In genomic region chr2:69973335-69973735, GRCh38 we compare ENCODE assay signal across 17 cellular contexts. TPM values are rescaled to one million over a fixed set of nuclear protein-coding genes. Genes with fewer than 3 reads are reported as not detected.
A peak's percentile ranks its signal among the peaks of the same experiment; 100 is the strongest.
DNase-seq lines count a peak whose midpoint lies in the region; ATAC-seq and TF ChIP-seq lines count a peak whose summit lies in the region.
"Had no signal": no experiment of that assay in that cellular context is flagged by ENCODE, and none has a peak within 500 bp of the region (broad histone marks: within the 10 kb centered on the region; RNA-seq: fewer than 3 reads in every experiment).

No MANE protein-coding gene starts in this region.

- H3K27me3 ChIP-seq in lower lobe of right lung (ENCODE audit: low read depth) (no peaks in the 10 kb centered on the region), PC-9 (ENCODE audit: insufficient read depth, low read depth) (no peaks in the 10 kb centered on the region)
- no peaks in the 10 kb centered on the region for H3K27me3 ChIP-seq in CD8-positive, alpha-beta T cell (ENCODE audit: insufficient read depth, low read length)
- H3K27me3 ChIP-seq: SJCRH30, upper lobe of left lung had no signal

- no peak overlapping the region for H2AFZ ChIP-seq in PC-9

- no peaks in the 10 kb centered on the region for H3F3A ChIP-seq in PC-9 (ENCODE audit: insufficient read depth, low read depth)

- H3K27me3 Mint-ChIP-seq in CD8-positive, alpha-beta T cell (ENCODE audit: low read depth): no peaks in the 10 kb centered on the region

- no peak for TF ChIP-seq CTCF in AG09309 (IDR thresholded peaks at IDR 0.05; ENCODE audit: control insufficient read depth, insufficient read depth, low read depth, low read length, missing control alignments)
- TF ChIP-seq CTCF in lower lobe of right lung (IDR thresholded peaks at IDR 0.05): no peak
- TF ChIP-seq CTCF in CD8-positive, alpha-beta T cell (IDR thresholded peaks at IDR 0.05): no peak
- TF ChIP-seq CTCF in PC-9 (conservative IDR thresholded peaks at IDR 0.05): no peak

- H3K79me2 ChIP-seq in PC-9 (ENCODE audit: low read depth): no peaks in the 10 kb centered on the region

- no peak overlapping the region for H3K4me2 ChIP-seq in PC-9

- H3K9me2 ChIP-seq in PC-9 (ENCODE audit: insufficient read depth): no peaks in the 10 kb centered on the region

- H3K9me3 Mint-ChIP-seq in CD8-positive, alpha-beta T cell: no peaks in the 10 kb centered on the region

- peaks cover 16% of the 10 kb centered on the region for H3K4me1 Mint-ChIP-seq in CD8-positive, alpha-beta T cell (ENCODE audit: low read depth)

- H3K9me3 ChIP-seq in lower lobe of right lung (no peaks in the 10 kb centered on the region), PC-9 (ENCODE audit: insufficient read depth, low read depth) (no peaks in the 10 kb centered on the region)
- H3K9me3 ChIP-seq in CD8-positive, alpha-beta T cell (ENCODE audit: low read length): no peaks in the 10 kb centered on the region
- H3K9me3 ChIP-seq: SJCRH30, upper lobe of left lung had no signal

- no peaks in the 10 kb centered on the region for H3K4me1 ChIP-seq in lower lobe of right lung
- H3K4me1 ChIP-seq in CD8-positive, alpha-beta T cell (ENCODE audit: insufficient read depth, low read length): no peaks in the 10 kb centered on the region
- H3K4me1 ChIP-seq in PC-9 (replicated peaks; ENCODE audit: insufficient read depth): no peaks in the 10 kb centered on the region
- H3K4me1 ChIP-seq: SJCRH30 had no signal

- CTCF ChIA-PET in CD8-positive, alpha-beta T cell (lab: Charles Lee): no interaction called here
- CTCF ChIA-PET in PC-9 (lab: Charles Lee): interaction anchor here (0.6 kb wide), 1 partner anchor 284 kb away, joined by 7 read pairs; the partner anchor contains the start of gene PCYOX1

- ATAC-seq in lower lobe of right lung: peak in 1 of 2 donors; percentile 45
- ATAC-seq in CD8-positive, alpha-beta T cell: no peak

- no TSS peak for BruUV-seq in PC-9 (replicated peaks; lab: Mats Ljungman, UMichigan)

- POLR2A ChIA-PET in CD8-positive, alpha-beta T cell (lab: Charles Lee): no interaction called here
- POLR2A ChIA-PET in PC-9 (lab: Charles Lee; ENCODE audit: unreplicated experiment): interaction anchor here (0.5 kb wide), 1 partner anchor 217 kb away, joined by 8 read pairs; the partner anchor contains the start of gene C2orf42

- H3K36me3 Mint-ChIP-seq in CD8-positive, alpha-beta T cell: no peaks in the 10 kb centered on the region

- intact Hi-C loops in lower lobe of right lung (cut with DNase I): no loop called here
- intact Hi-C loops in CD8-positive, alpha-beta T cell (cut with DNase I, micrococcal nuclease): no loop called here
- intact Hi-C loops in PC-9 (cut with micrococcal nuclease; ENCODE audit: unreplicated experiment): no loop called here

- H3K27ac Mint-ChIP-seq in CD8-positive, alpha-beta T cell: no peak overlapping the region

- H3K36me3 ChIP-seq in lower lobe of right lung (no peaks in the 10 kb centered on the region), PC-9 (ENCODE audit: low read depth) (no peaks in the 10 kb centered on the region)
- H3K36me3 ChIP-seq in CD8-positive, alpha-beta T cell (ENCODE audit: insufficient read depth, low read length): no peaks in the 10 kb centered on the region
- H3K36me3 ChIP-seq: SJCRH30, upper lobe of left lung had no signal

- no peak overlapping the region for H3K4me3 Mint-ChIP-seq in CD8-positive, alpha-beta T cell

- H3K4me3 ChIP-seq in AG09309 (ENCODE audit: control insufficient read depth, low read depth, low read length) (no peak overlapping the region), lower lobe of right lung (no peak overlapping the region), PC-9 (no peak overlapping the region)
- no peak overlapping the region for H3K4me3 ChIP-seq in CD8-positive, alpha-beta T cell (ENCODE audit: low read depth, low read length)
- H3K4me3 ChIP-seq: SJCRH30, upper lobe of left lung had no signal

- H4K20me1 ChIP-seq in PC-9 (ENCODE audit: insufficient read depth): no peaks in the 10 kb centered on the region

- DNase-seq in AG09309 (ENCODE audit: low read depth) (peak; percentile 47), M059J (ENCODE audit: low read depth) (peak; percentile 18), dedifferentiated amniotic fluid mesenchymal stem cell (ENCODE audit: extremely low spot score) (peak; percentile 53), lower lobe of right lung (peak; percentile 10), DMS153 (lab: John Stamatoyannopoulos, UW) (no peak), NCI-H146 (lab: John Stamatoyannopoulos, UW) (no peak), PC-9 (no peak)
- DNase-seq in CD8-positive, alpha-beta T cell: no peak
- DNase-seq: activated T-cell treated with anti-CD3 and anti-CD28 coated beads, Interleukin-2, amount 50 U/mL, for 1 hour; head of caudate nucleus; Kasumi-1; kidney glomerular epithelial cell; NCI-H1436; SJCRH30; T1000; upper lobe of left lung had no signal

- H3K27ac ChIP-seq in lower lobe of right lung (no peak overlapping the region), PC-9 (no peak overlapping the region)
- H3K27ac ChIP-seq in CD8-positive, alpha-beta T cell (ENCODE audit: low read depth, low read length): no peak overlapping the region
- H3K27ac ChIP-seq: HL-60, SJCRH30, upper lobe of left lung had no signal

RNA-seq across cellular contexts. Expression of gene ASPRV1, which starts 11.9 kb away (rescaled TPM):
- total RNA-seq in M059J (2014; rRNA removed; shearing (Covaris generic)): 0.15 and 0.49 TPM in 2 replicates
- total RNA-seq in lower lobe of right lung (1.9 TPM), PC-9 (2021) (0.30 and 0.48 TPM in 2 replicates)
- total RNA-seq in CD8-positive, alpha-beta T cell: under 1 TPM; 0.73 to 0.86 TPM

RNA-seq across cellular contexts. Expression of gene MXD1, which starts 58.4 kb away (rescaled TPM):
- 2.1 and 5.0 TPM in 2 replicates for total RNA-seq in M059J (2014; rRNA removed; shearing (Covaris generic))
- 33.8 TPM for total RNA-seq in lower lobe of right lung
- 10 to 100 TPM; 38.8 to 39.1 TPM for total RNA-seq in CD8-positive, alpha-beta T cell
- total RNA-seq in PC-9 (2021): 8.5 and 8.8 TPM in 2 replicates

Comparison
In these comparisons a context has a peak if more than half of its experiments do, and no peak if none do; other contexts are left out.
1. DNase-seq: peak in AG09309 (single experiment), M059J (single experiment), dedifferentiated amniotic fluid mesenchymal stem cell (single experiment) and lower lobe of right lung (single experiment); none in DMS153 (single experiment), CD8-positive, alpha-beta T cell (0 of 7), NCI-H146 (single experiment) and PC-9 (0 of 2).